In genomic region chr18:45818765-45819164, GRCh38 we compare ENCODE assay signal across 8 cellular contexts. TPM values are rescaled to one million over a fixed set of nuclear protein-coding genes. Genes with fewer than 3 reads are reported as not detected.
"Had no signal": no experiment of that assay in that cellular context is flagged by ENCODE, and none has a peak within 500 bp of the region (broad histone marks: within the 10 kb centered on the region; RNA-seq: fewer than 3 reads in every experiment).

No MANE protein-coding gene starts in this region.

RNA-seq across cellular contexts. Expression of gene SIGLEC15, which starts 6.7 kb away (rescaled TPM):
- total RNA-seq: activated CD4-positive, alpha-beta memory T cell treated with anti-CD3 and anti-CD28 coated beads for 36 hours; activated CD4-positive, alpha-beta T cell treated with anti-CD3 and anti-CD28 coated beads, Interleukin-2, amount 10 ng/mL, durations not matched to agents 7 days and 5 days; activated naive CD4-positive, alpha-beta T cell treated with anti-CD3 and anti-CD28 coated beads, Interleukin-2, amount 50 U/mL, for 72 hours; activated T-cell treated with anti-CD3 and anti-CD28 coated beads, Interleukin-2, amount 50 U/mL, for 4 hours; ascending aorta; NCI-H460; SK-MEL-5; T-helper 17 cell had no signal
